ENCODE assay signal across 22 cellular contexts in the genomic region with DNA sequence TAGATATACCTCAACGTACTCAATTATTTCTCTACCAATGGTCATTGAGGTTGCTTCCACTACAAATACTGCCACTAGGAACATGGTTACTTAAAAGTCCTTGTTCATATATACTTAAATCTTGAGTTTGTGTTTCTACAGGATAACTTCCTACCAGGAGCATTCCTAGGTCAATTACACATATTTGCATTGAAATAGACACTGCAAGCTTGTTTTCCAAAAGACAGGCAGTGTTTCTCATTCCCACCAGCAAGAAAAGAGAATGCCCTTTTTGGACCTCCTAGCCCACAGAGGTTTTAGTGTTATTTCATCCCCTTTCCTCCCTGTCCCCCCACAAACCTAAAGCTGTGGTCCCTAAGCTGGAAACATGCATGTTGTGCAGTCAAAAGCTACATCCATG.
"Had no signal": no experiment of that assay in that cellular context is flagged by ENCODE, and none has a peak within 500 bp of the region (broad histone marks: within the 10 kb centered on the region; RNA-seq: fewer than 3 reads in every experiment).

No MANE protein-coding gene starts in this region.

- H3K4me2 ChIP-seq: KMS-11 had no signal

- H3K9me3 Mint-ChIP-seq: IgD-negative memory B cell had no signal

- H3K9ac ChIP-seq: KMS-11 had no signal

- ATAC-seq: K562, Panc1, SK-N-SH treated with all-trans-retinoic acid at 6 μM for 48 hours had no signal

- H3K4me3 Mint-ChIP-seq: IgD-negative memory B cell had no signal

- H3K36me3 Mint-ChIP-seq: IgD-negative memory B cell had no signal

- DNase-seq: Kasumi-1, MM.1S, NCI-H1092 treated with DMSO at 0.1 percent for 48 hours, NCI-H1436, NCI-H1694 treated with DMSO at 0.1 percent for 48 hours, NCI-H1930, NCI-H2081, NCI-H2107, NCI-H2227 treated with DMSO at 0.1 percent for 48 hours, NCI-H524, NCI-H69, NCI-H774, SHP77 treated with DMSO at 0.1 percent for 48 hours, SJCRH30, T-helper 1 cell had no signal

- H3K36me3 ChIP-seq: SJCRH30 had no signal

- H3K27ac Mint-ChIP-seq: IgD-negative memory B cell had no signal

- H3K9me3 ChIP-seq: SJCRH30 had no signal

- H3K4me3 ChIP-seq: K562, SJCRH30 had no signal

- H3K27me3 ChIP-seq: SJCRH30 had no signal

- H3K27ac ChIP-seq: HL-60, KMS-11, RWPE1, SJCRH30 had no signal
